In the genomic region with DNA sequence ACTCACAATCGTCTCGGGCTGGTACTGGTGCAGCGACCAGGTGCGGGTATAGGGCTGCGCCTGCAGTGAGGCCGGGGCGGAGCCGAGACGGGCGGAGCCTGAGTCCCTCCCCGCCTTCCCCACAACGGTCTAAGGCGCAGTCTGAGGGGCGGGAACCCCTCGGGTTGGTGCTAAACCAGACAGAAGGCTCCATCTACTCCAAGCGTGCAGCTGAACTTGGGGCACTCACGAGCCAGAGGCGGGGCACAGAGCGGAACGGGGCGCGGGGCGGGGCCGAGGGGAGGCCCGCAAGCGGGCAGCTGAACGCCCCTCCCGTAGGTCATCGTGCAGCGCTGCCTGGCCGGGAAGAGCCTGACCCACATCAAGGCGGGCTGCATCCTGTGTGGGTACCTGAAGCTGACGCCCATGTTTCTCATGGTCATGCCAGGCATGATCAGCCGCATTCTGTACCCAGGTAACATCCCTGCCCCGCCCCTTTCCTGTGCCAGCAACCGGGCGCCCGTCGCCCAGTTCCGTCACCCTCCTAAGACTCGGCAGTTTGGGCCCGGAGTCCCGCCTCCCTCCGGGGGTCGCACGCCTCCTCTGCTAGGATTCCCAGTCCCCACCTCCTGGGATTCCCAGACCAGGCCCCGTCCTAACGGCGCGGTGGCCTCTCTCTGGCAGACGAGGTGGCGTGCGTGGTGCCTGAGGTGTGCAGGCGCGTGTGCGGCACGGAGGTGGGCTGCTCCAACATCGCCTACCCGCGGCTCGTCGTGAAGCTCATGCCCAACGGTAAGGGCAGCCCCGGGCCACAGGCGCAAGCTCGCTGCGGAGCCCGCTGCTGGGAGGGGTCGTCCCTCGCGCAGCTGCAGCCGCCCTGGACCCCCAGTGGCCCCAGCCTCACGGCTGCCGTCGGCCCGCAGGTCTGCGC, we compare ENCODE assay signal across 8 cellular contexts. TPM values are rescaled to one million over a fixed set of nuclear protein-coding genes. Genes with fewer than 3 reads are reported as not detected.
DNase-seq lines count a peak whose midpoint lies in the region; ATAC-seq and TF ChIP-seq lines count a peak whose summit lies in the region.

No MANE protein-coding gene starts in this region.

- H3K27ac Mint-ChIP-seq in nephron = no peak overlapping the region

- intact Hi-C loops in esophagus muscularis mucosa (cut with DNase I) = no loop called here

- TF ChIP-seq CTCF in esophagus muscularis mucosa (IDR thresholded peaks at IDR 0.05) (no peak), nephron (IDR thresholded peaks at IDR 0.05; ENCODE audit: unreplicated experiment in 3 of 3) (no peak), thoracic aorta (IDR thresholded peaks at IDR 0.05) (no peak)

- H3K4me3 ChIP-seq in esophagus muscularis mucosa (peak overlapping the region; percentile 50 to 69 (median 55)), thoracic aorta (peak overlapping the region; percentile 74)

- ATAC-seq in HG02973 (IDR thresholded peaks at IDR 0.05; ENCODE audit: unreplicated experiment) (peak; percentile 81), thoracic aorta (ENCODE audit: insufficient number of reproducible peaks, low FRiP score, low read depth) (no peak)

- DNase-seq in NCI-H1436 (lab: John Stamatoyannopoulos, UW) (peak; percentile 65), NCI-H1436 treated with DMSO at 0.1 percent for 48 hours (lab: John Stamatoyannopoulos, UW) (no peak), NCI-H460 (ENCODE audit: extremely low read depth, low read depth) (peak; percentile 13), activated T-cell treated with anti-CD3 and anti-CD28 coated beads for 1 hour (ENCODE audit: low read depth) (peak; percentile 59), esophagus muscularis mucosa (ENCODE audit: extremely low spot score) (no peak), thoracic aorta (ENCODE audit: low spot score) (no peak)

- H3K27ac ChIP-seq in esophagus muscularis mucosa (replicated peaks in 1 of 4) (no peak overlapping the region), thoracic aorta (no peak overlapping the region)

- H3K4me1 ChIP-seq in esophagus muscularis mucosa (peaks cover 17 to 25% (median 23%) of the 10 kb centered on the region in 4 donors), thoracic aorta (ENCODE audit: control insufficient read depth in 1 of 2, low read depth in 2 of 2) (peaks cover 6 to 16% of the 10 kb centered on the region in 2 donors)

- peaks cover 46% of the 10 kb centered on the region for H3K27me3 Mint-ChIP-seq in nephron (ENCODE audit: low read depth)

- peaks cover 22% of the 10 kb centered on the region for H3K36me3 Mint-ChIP-seq in nephron (ENCODE audit: low read depth)

- H3K27me3 ChIP-seq in esophagus muscularis mucosa (peaks cover 0 to 43% (median 9%) of the 10 kb centered on the region in 4 donors), thoracic aorta (replicated peaks; ENCODE audit: insufficient read depth) (no peaks in the 10 kb centered on the region)

- WGBS in esophagus muscularis mucosa = 3% methylated on average over 18 of the region's 77 CpGs

- no peak for TF ChIP-seq POLR2A in esophagus muscularis mucosa (IDR thresholded peaks at IDR 0.05; ENCODE audit: low read depth)

- peak overlapping the region; percentile 85 to 88 (median 85) for H3K4me3 Mint-ChIP-seq in nephron

- H3K9me3 Mint-ChIP-seq in nephron = no peaks in the 10 kb centered on the region

- H3K9me3 ChIP-seq in esophagus muscularis mucosa (no peaks in the 10 kb centered on the region), thoracic aorta (no peaks in the 10 kb centered on the region)

- H3K36me3 ChIP-seq in esophagus muscularis mucosa (peaks cover 12 to 36% (median 30%) of the 10 kb centered on the region in 4 donors), thoracic aorta (peaks cover 17% of the 10 kb centered on the region)

- no peak for TF ChIP-seq EP300 in esophagus muscularis mucosa (IDR thresholded peaks at IDR 0.05)

- peaks cover 9% of the 10 kb centered on the region for H3K4me1 Mint-ChIP-seq in nephron

RNA-seq across cellular contexts. Expression of gene SLC5A2, which starts 5.1 kb away (rescaled TPM):
- total RNA-seq in NCI-H460 (2014; rRNA removed; shearing (Covaris generic)) = not detected in 2 replicates
- 0.65 TPM in 1 of 2 replicates, not detected in the other for polyA plus RNA-seq in NCI-H460 (2014; cell fraction: nucleus; rRNA removed)
- total RNA-seq in esophagus muscularis mucosa (under 1 TPM in 3 of 4 donors, not detected in 1; 0.13 to 0.66 (median 0.34) TPM), thoracic aorta (under 1 TPM in 1 of 2 donors, not detected in 1; 0.85 TPM)

RNA-seq across cellular contexts. Expression of gene TGFB1I1, which starts 16.0 kb away (rescaled TPM):
- total RNA-seq in NCI-H460 (2014; rRNA removed; shearing (Covaris generic)) = 8.0 and 8.6 TPM in 2 replicates
- polyA plus RNA-seq in NCI-H460 (2014; cell fraction: nucleus; rRNA removed) = 2.5 and 10.8 TPM in 2 replicates
- total RNA-seq in esophagus muscularis mucosa = 100 to 1,000 TPM; 255 to 471 (median 274) TPM
- 100 to 1,000 TPM; 192 to 231 TPM for total RNA-seq in thoracic aorta

RNA-seq across cellular contexts. Expression of gene RUSF1, which starts 20.2 kb away (rescaled TPM):
- 62.6 and 65.3 TPM in 2 replicates for total RNA-seq in NCI-H460 (2014; rRNA removed; shearing (Covaris generic))
- polyA plus RNA-seq in NCI-H460 (2014; cell fraction: nucleus; rRNA removed) = 239 and 307 TPM in 2 replicates
- total RNA-seq in esophagus muscularis mucosa (10 to 100 TPM; 32.4 to 51.3 (median 43.6) TPM), thoracic aorta (10 to 100 TPM; 67.9 to 74.2 TPM)

RNA-seq across cellular contexts. Expression of gene ARMC5, which starts 28.7 kb away (rescaled TPM):
- total RNA-seq in NCI-H460 (2014; rRNA removed; shearing (Covaris generic)) = 8.2 and 12.2 TPM in 2 replicates
- 24.1 and 43.6 TPM in 2 replicates for polyA plus RNA-seq in NCI-H460 (2014; cell fraction: nucleus; rRNA removed)
- total RNA-seq in esophagus muscularis mucosa (10 to 100 TPM in 2 of 4 donors, 1 to 10 TPM in 2; 5.4 to 13.4 (median 9.9) TPM), thoracic aorta (10 to 100 TPM in 1 of 2 donors, 1 to 10 TPM in 1; 8.8 to 10.8 TPM)

RNA-seq across cellular contexts. Expression of gene AHSP, which starts 39.7 kb away (rescaled TPM):
- total RNA-seq in NCI-H460 (2014; rRNA removed; shearing (Covaris generic)) = not detected in 2 replicates
- not detected in 2 replicates for polyA plus RNA-seq in NCI-H460 (2014; cell fraction: nucleus; rRNA removed)
- 1 to 10 TPM in 1 of 4 donors, not detected in 3; 1.2 TPM for total RNA-seq in esophagus muscularis mucosa
- not detected for total RNA-seq in thoracic aorta

Comparison
In these comparisons a context has a peak if more than half of its experiments do, and no peak if none do; other contexts are left out.
1. DNase-seq: peak in NCI-H1436 (single experiment), NCI-H460 (single experiment) and activated T-cell treated with anti-CD3 and anti-CD28 coated beads for 1 hour (single experiment); none in NCI-H1436 treated with DMSO at 0.1 percent for 48 hours (single experiment), esophagus muscularis mucosa (single experiment) and thoracic aorta (single experiment).
2. RNA of gene TGFB1I1, which starts 16.0 kb away (total RNA-seq): 255 to 471 TPM in esophagus muscularis mucosa and 192 to 231 TPM in thoracic aorta; 8.0 to 8.6 TPM in NCI-H460; every median in the first group is over 10 times any median in the second.